1 cellular context compared by ENCODE assay signal in genomic region chr10:118395919-118396318, GRCh38.
TF ChIP-seq lines count a peak whose summit lies in the region.

No MANE protein-coding gene starts in this region.

TF ChIP-seq in GM23338, 12 proteins besides CTCF, POLR2A, EP300 and RAD21 (continued from another document):
- TF ChIP-seq, protein P1, sequence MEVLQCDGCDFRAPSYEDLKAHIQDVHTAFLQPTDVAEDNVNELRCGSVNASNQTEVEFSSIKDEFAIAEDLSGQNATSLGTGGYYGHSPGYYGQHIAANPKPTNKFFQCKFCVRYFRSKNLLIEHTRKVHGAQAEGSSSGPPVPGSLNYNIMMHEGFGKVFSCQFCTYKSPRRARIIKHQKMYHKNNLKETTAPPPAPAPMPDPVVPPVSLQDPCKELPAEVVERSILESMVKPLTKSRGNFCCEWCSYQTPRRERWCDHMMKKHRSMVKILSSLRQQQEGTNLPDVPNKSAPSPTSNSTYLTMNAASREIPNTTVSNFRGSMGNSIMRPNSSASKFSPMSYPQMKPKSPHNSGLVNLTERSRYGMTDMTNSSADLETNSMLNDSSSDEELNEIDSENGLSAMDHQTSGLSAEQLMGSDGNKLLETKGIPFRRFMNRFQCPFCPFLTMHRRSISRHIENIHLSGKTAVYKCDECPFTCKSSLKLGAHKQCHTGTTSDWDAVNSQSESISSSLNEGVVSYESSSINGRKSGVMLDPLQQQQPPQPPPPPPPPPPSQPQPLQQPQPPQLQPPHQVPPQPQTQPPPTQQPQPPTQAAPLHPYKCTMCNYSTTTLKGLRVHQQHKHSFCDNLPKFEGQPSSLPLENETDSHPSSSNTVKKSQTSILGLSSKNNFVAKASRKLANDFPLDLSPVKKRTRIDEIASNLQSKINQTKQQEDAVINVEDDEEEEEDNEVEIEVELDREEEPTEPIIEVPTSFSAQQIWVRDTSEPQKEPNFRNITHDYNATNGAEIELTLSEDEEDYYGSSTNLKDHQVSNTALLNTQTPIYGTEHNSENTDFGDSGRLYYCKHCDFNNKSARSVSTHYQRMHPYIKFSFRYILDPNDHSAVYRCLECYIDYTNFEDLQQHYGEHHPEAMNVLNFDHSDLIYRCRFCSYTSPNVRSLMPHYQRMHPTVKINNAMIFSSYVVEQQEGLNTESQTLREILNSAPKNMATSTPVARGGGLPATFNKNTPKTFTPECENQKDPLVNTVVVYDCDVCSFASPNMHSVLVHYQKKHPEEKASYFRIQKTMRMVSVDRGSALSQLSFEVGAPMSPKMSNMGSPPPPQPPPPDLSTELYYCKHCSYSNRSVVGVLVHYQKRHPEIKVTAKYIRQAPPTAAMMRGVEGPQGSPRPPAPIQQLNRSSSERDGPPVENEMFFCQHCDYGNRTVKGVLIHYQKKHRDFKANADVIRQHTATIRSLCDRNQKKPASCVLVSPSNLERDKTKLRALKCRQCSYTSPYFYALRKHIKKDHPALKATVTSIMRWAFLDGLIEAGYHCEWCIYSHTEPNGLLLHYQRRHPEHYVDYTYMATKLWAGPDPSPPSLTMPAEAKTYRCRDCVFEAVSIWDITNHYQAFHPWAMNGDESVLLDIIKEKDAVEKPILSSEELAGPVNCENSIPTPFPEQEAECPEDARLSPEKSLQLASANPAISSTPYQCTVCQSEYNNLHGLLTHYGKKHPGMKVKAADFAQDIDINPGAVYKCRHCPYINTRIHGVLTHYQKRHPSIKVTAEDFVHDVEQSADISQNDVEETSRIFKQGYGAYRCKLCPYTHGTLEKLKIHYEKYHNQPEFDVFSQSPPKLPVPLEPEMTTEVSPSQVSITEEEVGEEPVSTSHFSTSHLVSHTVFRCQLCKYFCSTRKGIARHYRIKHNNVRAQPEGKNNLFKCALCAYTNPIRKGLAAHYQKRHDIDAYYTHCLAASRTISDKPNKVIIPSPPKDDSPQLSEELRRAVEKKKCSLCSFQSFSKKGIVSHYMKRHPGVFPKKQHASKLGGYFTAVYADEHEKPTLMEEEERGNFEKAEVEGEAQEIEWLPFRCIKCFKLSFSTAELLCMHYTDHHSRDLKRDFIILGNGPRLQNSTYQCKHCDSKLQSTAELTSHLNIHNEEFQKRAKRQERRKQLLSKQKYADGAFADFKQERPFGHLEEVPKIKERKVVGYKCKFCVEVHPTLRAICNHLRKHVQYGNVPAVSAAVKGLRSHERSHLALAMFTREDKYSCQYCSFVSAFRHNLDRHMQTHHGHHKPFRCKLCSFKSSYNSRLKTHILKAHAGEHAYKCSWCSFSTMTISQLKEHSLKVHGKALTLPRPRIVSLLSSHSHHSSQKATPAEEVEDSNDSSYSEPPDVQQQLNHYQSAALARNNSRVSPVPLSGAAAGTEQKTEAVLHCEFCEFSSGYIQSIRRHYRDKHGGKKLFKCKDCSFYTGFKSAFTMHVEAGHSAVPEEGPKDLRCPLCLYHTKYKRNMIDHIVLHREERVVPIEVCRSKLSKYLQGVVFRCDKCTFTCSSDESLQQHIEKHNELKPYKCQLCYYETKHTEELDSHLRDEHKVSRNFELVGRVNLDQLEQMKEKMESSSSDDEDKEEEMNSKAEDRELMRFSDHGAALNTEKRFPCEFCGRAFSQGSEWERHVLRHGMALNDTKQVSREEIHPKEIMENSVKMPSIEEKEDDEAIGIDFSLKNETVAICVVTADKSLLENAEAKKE (CRISPR knock-in tag; IDR thresholded peaks at IDR 0.05), result no peak
- TF ChIP-seq REST (IDR thresholded peaks at IDR 0.05; ENCODE audit: unreplicated experiment), result no peak
- TF ChIP-seq ZNF114 (CRISPR knock-in tag; IDR thresholded peaks at IDR 0.05), result no peak
- no peak for TF ChIP-seq POLR2AphosphoS5 (IDR thresholded peaks at IDR 0.05; ENCODE audit: low read depth)
- no peak for TF ChIP-seq EZH2phosphoT487 (IDR thresholded peaks at IDR 0.05; ENCODE audit: unreplicated experiment)
- TF ChIP-seq EZH2 (IDR thresholded peaks at IDR 0.05; ENCODE audit: low read depth, unreplicated experiment), result no peak
- no peak for TF ChIP-seq STAT1 (IDR thresholded peaks at IDR 0.05; ENCODE audit: unreplicated experiment)
